Comparison of ENCODE assay signal across 18 cellular contexts in the genomic region with DNA sequence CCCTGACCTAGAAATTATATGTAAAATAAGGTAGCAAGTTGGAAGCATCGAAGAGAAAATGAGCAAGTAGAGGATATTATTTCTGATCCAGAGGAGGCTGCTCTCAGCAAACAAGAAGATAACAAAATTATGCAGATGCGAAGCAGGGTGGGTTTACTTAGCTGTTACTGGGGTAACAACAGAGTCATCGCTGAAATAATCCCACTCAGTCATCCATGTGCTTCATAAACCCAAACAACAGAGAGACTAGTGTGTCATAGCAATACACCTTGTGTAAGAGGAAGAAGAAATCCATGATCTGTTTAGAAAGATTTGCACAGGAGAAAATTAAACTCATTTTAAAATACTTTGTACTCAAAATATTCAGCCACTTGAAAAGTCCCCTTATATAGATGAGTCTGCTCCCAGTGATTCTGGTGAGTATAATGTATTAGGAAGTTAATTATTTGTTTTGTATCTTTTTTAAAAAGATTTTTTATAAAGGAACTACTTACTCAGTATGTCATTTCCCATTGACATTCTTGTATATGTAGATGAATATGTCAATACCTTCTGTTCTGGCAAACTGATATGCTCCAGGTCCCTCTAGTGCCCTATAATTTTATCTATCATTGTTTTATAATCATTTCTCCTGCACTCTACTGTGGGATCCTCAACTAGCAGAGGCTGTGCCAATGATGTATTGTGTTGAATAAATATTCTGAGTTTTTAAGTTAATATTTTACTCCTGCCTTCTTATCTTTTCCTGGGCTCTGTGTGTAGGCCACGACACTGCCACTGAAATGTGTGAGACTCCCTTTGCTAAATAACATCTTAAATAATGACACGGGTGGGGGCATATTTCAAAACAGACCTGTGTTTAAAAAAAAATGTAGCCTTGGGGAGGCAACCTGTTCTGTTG. TPM values are rescaled to one million over a fixed set of nuclear protein-coding genes. Genes with fewer than 3 reads are reported as not detected.
DNase-seq lines count a peak whose midpoint lies in the region; ATAC-seq, FAIRE-seq and TF ChIP-seq lines count a peak whose summit lies in the region.
"Had no signal": no experiment of that assay in that cellular context is flagged by ENCODE, and none has a peak within 500 bp of the region (broad histone marks: within the 10 kb centered on the region; RNA-seq: fewer than 3 reads in every experiment).

No MANE protein-coding gene starts in this region.

- H3K4me3 ChIP-seq in CD4-positive, CD25-positive, alpha-beta regulatory T cell (ENCODE audit: low read depth, low read length), result no peak overlapping the region
- no peak overlapping the region for H3K4me3 ChIP-seq in GM12878
- H3K4me3 ChIP-seq in right lobe of liver, result no peak overlapping the region
- H3K4me3 ChIP-seq: adrenal gland, gastroesophageal sphincter, right atrium auricular region, testis had no signal

- H2AFZ ChIP-seq in GM12878 (ENCODE audit: control insufficient read depth, low read depth, low read length), result no peak overlapping the region

- no peaks in the 10 kb centered on the region for H3K4me1 ChIP-seq in CD4-positive, CD25-positive, alpha-beta regulatory T cell (ENCODE audit: control insufficient read depth, insufficient read depth, low read length, poor library complexity, severe bottlenecking)
- H3K4me1 ChIP-seq in GM12878 (ENCODE audit: control insufficient read depth, insufficient read depth, low read length), result peaks cover 17% of the 10 kb centered on the region
- H3K4me1 ChIP-seq in right lobe of liver, result peaks cover 0 to 10% (median 0%) of the 10 kb centered on the region in 4 donors
- H3K4me1 ChIP-seq: adrenal gland, gastroesophageal sphincter, right atrium auricular region, testis had no signal

- no peak overlapping the region for H3K9ac ChIP-seq in GM12878 (ENCODE audit: control insufficient read depth, insufficient read depth, low read length)

- CTCF ChIA-PET in GM12878 (lab: Yijun Ruan, JAX) (interaction anchor here (1.2 to 2.1 kb wide), 4 partner anchors 72 to 1507 kb away, joined by 4 to 19 read pairs (median 7); no protein-coding TSS in a partner anchor), RWPE1 (lab: Yijun Ruan, JAX) (no interaction called here)

- RAD21 ChIA-PET in GM12878 (lab: Charles Lee; ENCODE audit: unreplicated experiment), result interaction anchor here (1.0 to 1.9 kb wide), 8 partner anchors 16 to 106 kb away, joined by 3 to 20 read pairs (median 4); no protein-coding TSS in a partner anchor

- H4K20me1 ChIP-seq in GM12878 (ENCODE audit: control insufficient read depth, insufficient read depth), result no peaks in the 10 kb centered on the region

- H3K27ac Mint-ChIP-seq in CD4-positive, CD25-positive, alpha-beta regulatory T cell, result peak overlapping the region; percentile 16 to 38 (median 28)

- DNase-seq in CD4-positive, CD25-positive, alpha-beta regulatory T cell, result peak in 1 of 3 donors; percentile 45
- DNase-seq in GM12878 (ENCODE audit: low read depth, low spot score) (no peak), right lobe of liver (no peak), G401 (ENCODE audit: low spot score) (no peak), AG20443 (ENCODE audit: low spot score) (no peak), RWPE1 (ENCODE audit: low spot score) (no peak)
- DNase-seq: activated CD4-positive, alpha-beta T cell treated with anti-CD3 and anti-CD28 coated beads, Interleukin-2, amount 50 U/mL, for 4 hours; activated T-cell treated with anti-CD3 and anti-CD28 coated beads for 4 hours; adrenal gland; Calu3; NCI-H1092; NCI-H2029 treated with DMSO at 0.1 percent for 48 hours; testis had no signal

- TF ChIP-seq POLR2A in GM12878 (IDR thresholded peaks at IDR 0.05; ENCODE audit: low read depth, low read length) (no peak), right lobe of liver (IDR thresholded peaks at IDR 0.05) (no peak)

- no peaks in the 10 kb centered on the region for H3K27me3 ChIP-seq in CD4-positive, CD25-positive, alpha-beta regulatory T cell (ENCODE audit: control insufficient read depth, insufficient read depth, low read length)
- no peaks in the 10 kb centered on the region for H3K27me3 ChIP-seq in GM12878 (replicated peaks in 1 of 2; ENCODE audit: control insufficient read depth in 2 of 2, insufficient read depth in 2 of 2, low read length in 1 of 2)
- no peaks in the 10 kb centered on the region for H3K27me3 ChIP-seq in right lobe of liver
- H3K27me3 ChIP-seq: adrenal gland, gastroesophageal sphincter, right atrium auricular region, testis had no signal

- H3K27ac ChIP-seq in CD4-positive, CD25-positive, alpha-beta regulatory T cell (ENCODE audit: insufficient read depth, low read length, poor library complexity, severe bottlenecking), result no peak overlapping the region
- no peak overlapping the region for H3K27ac ChIP-seq in GM12878 (ENCODE audit: control insufficient read depth, insufficient read depth)
- H3K27ac ChIP-seq in right lobe of liver, result no peak overlapping the region
- H3K27ac ChIP-seq in RWPE1, result no peak overlapping the region
- H3K27ac ChIP-seq: adrenal gland, gastroesophageal sphincter, right atrium auricular region, testis had no signal

- BruUV-seq in GM12878 (replicated peaks; lab: Mats Ljungman, UMichigan), result no TSS peak

- TF ChIP-seq CTCF in GM12878 (IDR thresholded peaks at IDR 0.05 in 2 of 3, conservative IDR thresholded peaks at IDR 0.05 in 1 of 3; ENCODE audit: control insufficient read depth in 2 of 3, extremely low read depth in 1 of 3, insufficient read depth in 1 of 3, low read depth in 3 of 3, low read length in 3 of 3), result no peak
- peak in 1 of 4 donors; percentile 7 for TF ChIP-seq CTCF in right lobe of liver (IDR thresholded peaks at IDR 0.05)
- no peak for TF ChIP-seq CTCF in RWPE1 (conservative IDR thresholded peaks at IDR 0.05; ENCODE audit: low read depth)

- POLR2A ChIA-PET in GM12878 (lab: Charles Lee), result interaction anchor here (1.1 to 1.9 kb wide), 3 partner anchors 24 to 134 kb away, joined by 3 to 10 read pairs (median 4); no protein-coding TSS in a partner anchor
- POLR2A ChIA-PET in RWPE1 (lab: Yijun Ruan, JAX; ENCODE audit: low non-redundant PET), result no interaction called here

- peak overlapping the region; percentile 40; the same call in 1 of the 2 replicates for H3K4me2 ChIP-seq in GM12878 (ENCODE audit: control insufficient read depth, insufficient read depth)

- TF ChIP-seq EP300 in GM12878 (IDR thresholded peaks at IDR 0.05; ENCODE audit: borderline replicate concordance in 1 of 2, control insufficient read depth in 1 of 2, low read depth in 2 of 2, low read length in 2 of 2), result no peak

- WGBS in GM12878 (ENCODE audit: insufficient coverage, insufficient replicate concordance, low lambda C conversion rate, missing lambda C conversion rate), result 95% methylated on average over 5 of the region's 5 CpGs
- WGBS in right lobe of liver (ENCODE audit: insufficient coverage, low coverage, low lambda C conversion rate, missing lambda C conversion rate), result 75% methylated on average over 5 of the region's 5 CpGs

- in situ Hi-C loops in GM12878 (cut with MboI) (no loop called here), G401 (cut with HindIII; ENCODE audit: low sequenced_read_pairs) (no loop called here)

- no peak for FAIRE-seq in GM12878 (lab: Jason Lieb, UNC)
- FAIRE-seq: bronchial epithelial cell, TTC549 had no signal

- no peaks in the 10 kb centered on the region for H3K79me2 ChIP-seq in GM12878 (ENCODE audit: control insufficient read depth, insufficient read depth, low read length)

- SMC1A ChIA-PET in GM12878 (lab: Charles Lee; ENCODE audit: uncharacterized antibody, unreplicated experiment), result interaction anchor here (0.8 to 3.3 kb wide), 11 partner anchors 10 to 261 kb away, joined by 3 to 18 read pairs (median 5); no protein-coding TSS in a partner anchor

- intact Hi-C loops in GM12878 (cut with micrococcal nuclease; ENCODE audit: unreplicated experiment) (loop anchor here (10.0 kb wide), 1 partner anchor 321 kb away; no protein-coding TSS in a partner anchor), right lobe of liver (cut with DNase I) (no loop called here)

- H3K4me1 Mint-ChIP-seq in CD4-positive, CD25-positive, alpha-beta regulatory T cell, result peaks cover 9 to 14% (median 12%) of the 10 kb centered on the region in 4 donors

- H3K36me3 Mint-ChIP-seq in CD4-positive, CD25-positive, alpha-beta regulatory T cell, result no peaks in the 10 kb centered on the region

- no peaks in the 10 kb centered on the region for H3K36me3 ChIP-seq in CD4-positive, CD25-positive, alpha-beta regulatory T cell (ENCODE audit: control insufficient read depth, insufficient read depth, low read length)
- H3K36me3 ChIP-seq in GM12878 (ENCODE audit: control insufficient read depth in 2 of 2, insufficient read depth in 2 of 2, low read length in 1 of 2), result no peaks in the 10 kb centered on the region
- H3K36me3 ChIP-seq in right lobe of liver, result no peaks in the 10 kb centered on the region
- H3K36me3 ChIP-seq: adrenal gland, gastroesophageal sphincter, right atrium auricular region had no signal

- TF ChIP-seq RAD21 in GM12878 (IDR thresholded peaks at IDR 0.05; ENCODE audit: insufficient read depth, low read depth, low read length), result no peak

- no peaks in the 10 kb centered on the region for H3K9me3 ChIP-seq in CD4-positive, CD25-positive, alpha-beta regulatory T cell (ENCODE audit: control insufficient read depth in 2 of 2, low read length in 2 of 2)
- H3K9me3 ChIP-seq in GM12878 (replicated peaks; ENCODE audit: control insufficient read depth, insufficient read depth, low read length) (no peaks in the 10 kb centered on the region), right lobe of liver (no peaks in the 10 kb centered on the region)
- H3K9me3 ChIP-seq: adrenal gland, gastroesophageal sphincter, right atrium auricular region, testis had no signal

- no peaks in the 10 kb centered on the region for H3K9me3 Mint-ChIP-seq in CD4-positive, CD25-positive, alpha-beta regulatory T cell

- no peak overlapping the region for H3K4me3 Mint-ChIP-seq in CD4-positive, CD25-positive, alpha-beta regulatory T cell

- peak; percentile 73 to 80 for ATAC-seq in CD4-positive, CD25-positive, alpha-beta regulatory T cell (ENCODE audit: low read depth in 2 of 2)
- ATAC-seq in GM18868 (IDR thresholded peaks at IDR 0.05; ENCODE audit: unreplicated experiment) (peak; percentile 29), GM12878 (peak; percentile 39), right lobe of liver (peak; percentile 76 to 84 (median 79))
- ATAC-seq: gastroesophageal sphincter had no signal

- no peaks in the 10 kb centered on the region for H3K27me3 Mint-ChIP-seq in CD4-positive, CD25-positive, alpha-beta regulatory T cell

RNA-seq across cellular contexts. Expression of a gene that starts 8.6 kb away (rescaled TPM):
- total RNA-seq in CD4-positive, CD25-positive, alpha-beta regulatory T cell, result 76.7 TPM
- 10 to 100 TPM in 3 of 4 donors, 1 to 10 TPM in 1; 9.7 to 12.5 (median 11.8) TPM for polyA plus RNA-seq in CD4-positive, CD25-positive, alpha-beta regulatory T cell
- total RNA-seq in GM12878 (2013; cell fraction: nucleolus; rRNA removed), result 139 and 140 TPM in 2 replicates
- total RNA-seq in GM12878 (2014; rRNA removed) (11.6 and 14.7 TPM in 2 replicates), GM12878 (2014; rRNA removed; fragmentation: Illumina TruSeq; extraction: Trizol) (15.5 and 15.9 TPM in 2 replicates), GM12878 (2021) (15.7 and 18.2 TPM in 2 replicates), right lobe of liver (1 to 10 TPM; 3.0 to 8.9 (median 5.1) TPM)
- 5.6 TPM for polyA plus RNA-seq in GM12878 (2011; ENCODE audit: low read depth)
- polyA plus RNA-seq in GM12878 (2011; rRNA removed) (13.2 and 14.4 TPM in 2 replicates), GM12878 (2014; fragmentation: Illumina TruSeq; extraction: Trizol) (13.6 and 16.5 TPM in 2 replicates), GM12878 (2014; fragmentation: Nextera tagmentation; extraction: Ambion mirVana) (1 to 10 TPM; 1.2 to 1.6 TPM), GM12878 (2014; rRNA removed) (8.8 TPM in 2 replicates), GM12878 (2016; fragmentation: Nextera tagmentation; extraction: Ambion mirVana) (1 to 10 TPM; 4.4 to 5.0 TPM)
- 13.0 and 14.7 TPM in 2 replicates for polyA plus RNA-seq in GM12878 (2011; cell fraction: cytosol; rRNA removed)
- 24.2 and 25.1 TPM in 2 replicates for polyA plus RNA-seq in GM12878 (2011; cell fraction: nucleus; rRNA removed)
- 6.4 and 10.4 TPM in 2 replicates for polyA plus RNA-seq in GM12878 (2012)
- 47.2 and 50.2 TPM in 2 replicates for polyA minus RNA-seq in GM12878 (2011; rRNA and poly(A)+ RNA removed)
- 13.0 and 14.1 TPM in 2 replicates for polyA minus RNA-seq in GM12878 (2011; cell fraction: cytosol; rRNA and poly(A)+ RNA removed)
- 22.6 and 29.6 TPM in 2 replicates for polyA minus RNA-seq in GM12878 (2011; cell fraction: nucleus; rRNA and poly(A)+ RNA removed)
- 0.80 and 1.8 TPM in 2 replicates for total RNA-seq in G401 (2014; rRNA removed; shearing (Covaris generic))

Comparison
In these comparisons a context has a peak if more than half of its experiments do, and no peak if none do; other contexts are left out.
1. ATAC-seq: peak in every context shown above with its lines; median percentile 79 in right lobe of liver; 76 in CD4-positive, CD25-positive, alpha-beta regulatory T cell; 39 in GM12878; 29 in GM18868.